10 cellular contexts compared by ENCODE assay signal in the genomic region with DNA sequence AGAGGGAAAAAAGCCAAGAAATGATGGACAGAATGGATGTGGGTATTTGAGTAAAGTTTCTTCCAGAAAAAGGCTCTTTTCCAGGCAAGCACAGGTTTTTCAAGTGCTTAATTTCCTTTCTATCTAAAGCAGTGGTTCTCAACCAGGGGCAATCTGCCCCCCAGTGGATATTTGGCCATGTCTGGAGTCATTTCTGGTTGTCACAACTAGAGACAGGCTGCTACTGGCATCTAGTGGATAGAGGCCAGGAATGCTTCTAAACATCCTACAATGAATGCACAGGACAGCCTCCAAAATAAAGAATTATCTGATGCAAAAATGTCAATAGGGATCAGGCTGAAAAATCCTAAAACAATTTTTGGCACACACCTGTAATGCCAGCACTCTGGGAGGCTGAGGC. TPM values are rescaled to one million over a fixed set of nuclear protein-coding genes. Genes with fewer than 3 reads are reported as not detected.
DNase-seq lines count a peak whose midpoint lies in the region; ATAC-seq and TF ChIP-seq lines count a peak whose summit lies in the region.
"Had no signal": no experiment of that assay in that cellular context is flagged by ENCODE, and none has a peak within 500 bp of the region (broad histone marks: within the 10 kb centered on the region; RNA-seq: fewer than 3 reads in every experiment).

No MANE protein-coding gene starts in this region.

- H3K4me3 Mint-ChIP-seq in activated T-cell treated with anti-CD3 and anti-CD28 coated beads, Interleukin-2, amount 50 U/mL, for 4 hours = no peak overlapping the region

- H3K36me3 Mint-ChIP-seq in activated T-cell treated with anti-CD3 and anti-CD28 coated beads, Interleukin-2, amount 50 U/mL, for 4 hours (ENCODE audit: insufficient read depth) = peaks cover 29% of the 10 kb centered on the region

- no peaks in the 10 kb centered on the region for H3K27me3 ChIP-seq in DND-41 (ENCODE audit: insufficient read depth, low read length, poor library complexity)

- no peak overlapping the region for H2AFZ ChIP-seq in DND-41 (ENCODE audit: low read depth, low read length)

- H3K4me1 Mint-ChIP-seq in activated T-cell treated with anti-CD3 and anti-CD28 coated beads, Interleukin-2, amount 50 U/mL, for 4 hours (ENCODE audit: low read depth) = peaks cover 34% of the 10 kb centered on the region

- H3K9me3 Mint-ChIP-seq in activated T-cell treated with anti-CD3 and anti-CD28 coated beads, Interleukin-2, amount 50 U/mL, for 4 hours = no peaks in the 10 kb centered on the region

- H4K20me1 ChIP-seq in DND-41 (ENCODE audit: insufficient read depth, low read length) = no peaks in the 10 kb centered on the region

- peaks cover 85% of the 10 kb centered on the region for H3K36me3 ChIP-seq in DND-41 (ENCODE audit: insufficient read depth, low read length)

- H3K4me3 ChIP-seq in DND-41 (ENCODE audit: low read depth in 1 of 2, low read length in 2 of 2) = no peak overlapping the region

- H3K27ac ChIP-seq in C4-2B (no peak overlapping the region), DND-41 (ENCODE audit: low read length) (no peak overlapping the region)

- TF ChIP-seq CTCF in C4-2B (conservative IDR thresholded peaks at IDR 0.05) (peak; percentile 34), DND-41 (IDR thresholded peaks at IDR 0.05; ENCODE audit: borderline replicate concordance, extremely low read depth, low read length, poor library complexity, severe bottlenecking) (peak; percentile 37)

- H3K9me3 ChIP-seq in DND-41 (ENCODE audit: insufficient read depth, low read length, severe bottlenecking) = no peaks in the 10 kb centered on the region

- H3K4me1 ChIP-seq in DND-41 (ENCODE audit: insufficient read depth, low read length) = peaks cover 25% of the 10 kb centered on the region

- H3K9ac ChIP-seq in DND-41 (ENCODE audit: low read depth, low read length) = no peak overlapping the region

- no peak for ATAC-seq in DND-41 (ENCODE audit: insufficient read depth, low read depth)
- ATAC-seq in activated T-cell treated with anti-CD3 and anti-CD28 coated beads, Interleukin-2, amount 50 U/mL, for 4 hours = no peak

- no peaks in the 10 kb centered on the region for H3K27me3 Mint-ChIP-seq in activated T-cell treated with anti-CD3 and anti-CD28 coated beads, Interleukin-2, amount 50 U/mL, for 4 hours (ENCODE audit: low read depth)

- no peak overlapping the region for H3K4me2 ChIP-seq in DND-41 (ENCODE audit: insufficient read depth, low read length)

- H3K79me2 ChIP-seq in DND-41 (ENCODE audit: insufficient read depth, low read length) = no peaks in the 10 kb centered on the region

- DNase-seq in DND-41 = no peak
- DNase-seq in OCI-M1 (lab: John Stamatoyannopoulos, UW) = peak; percentile 9
- DNase-seq in cerebellar nuclear complex (lab: John Stamatoyannopoulos, UW) = peak; percentile 35 to 75
- DNase-seq in NCI-H1694 (lab: John Stamatoyannopoulos, UW) = no peak
- DNase-seq in NCI-H526 (lab: John Stamatoyannopoulos, UW) = no peak
- DNase-seq in NCI-H128 (lab: John Stamatoyannopoulos, UW; ENCODE audit: unreplicated experiment) = no peak
- no peak for DNase-seq in activated T-cell treated with anti-CD3 and anti-CD28 coated beads, Interleukin-2, amount 50 U/mL, for 4 hours
- DNase-seq: NCI-H187 treated with DMSO at 0.1 percent for 48 hours; stimulated activated CD4-positive, alpha-beta T cell treated with anti-CD3 and anti-CD28 coated beads, Interleukin-4, amount 100 ng/mL, for 24 hours had no signal

RNA-seq across cellular contexts. Expression of a gene that starts 23.9 kb away (rescaled TPM):
- total RNA-seq in activated T-cell treated with anti-CD3 and anti-CD28 coated beads, Interleukin-2, amount 50 U/mL, for 4 hours = 10 to 100 TPM; 32.0 to 35.3 (median 35.1) TPM

RNA-seq across cellular contexts. Expression of a gene that starts 32.8 kb away (rescaled TPM):
- total RNA-seq in activated T-cell treated with anti-CD3 and anti-CD28 coated beads, Interleukin-2, amount 50 U/mL, for 4 hours = 10 to 100 TPM; 68.8 to 79.1 (median 72.6) TPM

RNA-seq across cellular contexts. Expression of a gene that starts 42.6 kb away (rescaled TPM):
- total RNA-seq in activated T-cell treated with anti-CD3 and anti-CD28 coated beads, Interleukin-2, amount 50 U/mL, for 4 hours = 10 to 100 TPM; 44.2 to 48.1 (median 46.7) TPM

RNA-seq across cellular contexts. Expression of a gene that starts 55.4 kb away (rescaled TPM):
- 1 to 10 TPM; 2.2 to 4.7 (median 4.6) TPM for total RNA-seq in activated T-cell treated with anti-CD3 and anti-CD28 coated beads, Interleukin-2, amount 50 U/mL, for 4 hours

Comparison
In these comparisons a context has a peak if more than half of its experiments do, and no peak if none do; other contexts are left out.
1. DNase-seq: peak in OCI-M1 (single experiment) and cerebellar nuclear complex (2 of 2); none in DND-41 (single experiment), NCI-H1694 (single experiment), NCI-H526 (0 of 2), NCI-H128 (single experiment) and activated T-cell treated with anti-CD3 and anti-CD28 coated beads, Interleukin-2, amount 50 U/mL, for 4 hours (single experiment).